Comparison of ENCODE assay signal across 14 cellular contexts in the genomic region with DNA sequence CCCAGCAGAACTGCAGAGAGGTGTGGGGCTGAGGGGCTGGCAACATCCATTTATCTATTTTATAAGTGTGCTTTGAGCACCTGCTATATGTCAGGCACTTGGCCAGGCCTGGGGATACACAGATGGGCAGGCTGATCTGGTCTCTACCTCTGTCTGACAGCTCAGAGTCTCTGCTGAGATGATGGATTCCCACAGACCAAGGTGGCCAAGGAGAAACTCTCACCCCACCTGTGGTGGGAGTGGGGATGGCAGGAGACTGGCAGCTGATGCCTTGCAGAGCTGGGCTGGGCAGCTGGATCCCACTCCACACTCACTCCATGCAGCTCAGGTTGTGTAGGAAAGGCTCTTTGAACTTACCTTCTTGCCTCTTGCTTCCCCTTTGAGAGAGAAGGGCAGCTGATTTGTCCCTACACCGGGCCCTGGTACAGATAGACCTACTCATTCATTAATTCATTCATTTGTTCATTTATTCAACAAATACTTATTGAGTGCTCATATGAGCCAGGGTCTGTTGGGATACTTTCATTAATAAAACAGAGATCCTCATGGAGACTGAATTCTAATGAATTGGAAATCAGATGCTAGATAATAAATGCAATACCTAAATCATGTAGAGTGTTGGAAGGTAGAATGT. TPM values are rescaled to one million over a fixed set of nuclear protein-coding genes. Genes with fewer than 3 reads are reported as not detected.
DNase-seq lines count a peak whose midpoint lies in the region; ATAC-seq and TF ChIP-seq lines count a peak whose summit lies in the region.
"Had no signal": no experiment of that assay in that cellular context is flagged by ENCODE, and none has a peak within 500 bp of the region (broad histone marks: within the 10 kb centered on the region; RNA-seq: fewer than 3 reads in every experiment).

No MANE protein-coding gene starts in this region.

- no peaks in the 10 kb centered on the region for H3K9me3 Mint-ChIP-seq in WTC11
- H3K9me3 Mint-ChIP-seq: activated naive CD4-positive, alpha-beta T cell treated with anti-CD3 and anti-CD28 coated beads, Interleukin-2, amount 50 U/mL, for 24 hours had no signal

- peak; percentile 23; the same call in 1 of the 2 replicates for TF ChIP-seq CTCF in BE2C (IDR thresholded peaks at IDR 0.05; ENCODE audit: low read depth, low read length)
- peak in 2 of 3 experiments; percentile 32 to 34; a peak in 2 of 6 replicates for TF ChIP-seq CTCF in HCT116 (IDR thresholded peaks at IDR 0.05 in 2 of 3, conservative IDR thresholded peaks at IDR 0.05 in 1 of 3; ENCODE audit: borderline replicate concordance in 1 of 3, insufficient read depth in 1 of 3, low read depth in 2 of 3, low read length in 2 of 3)
- no peak for TF ChIP-seq CTCF in WTC11 (IDR thresholded peaks at IDR 0.05)
- TF ChIP-seq CTCF in hepatocyte (IDR thresholded peaks at IDR 0.05; ENCODE audit: poor library complexity), result no peak
- TF ChIP-seq CTCF in colonic mucosa (IDR thresholded peaks at IDR 0.05), result no peak

- POLR2A ChIA-PET in HCT116 (lab: Charles Lee) (no interaction called here), WTC11 (lab: Charles Lee) (interaction anchor here (1.1 kb wide), 1 partner anchor 9 kb away, joined by 3 read pairs; a partner anchor contains a TSS)

- H3K4me1 Mint-ChIP-seq in WTC11, result peaks cover 10% of the 10 kb centered on the region
- H3K4me1 Mint-ChIP-seq: activated naive CD4-positive, alpha-beta T cell treated with anti-CD3 and anti-CD28 coated beads, Interleukin-2, amount 50 U/mL, for 24 hours had no signal

- H3K9ac ChIP-seq in HCT116 (ENCODE audit: low read length) (no peak overlapping the region), colonic mucosa (ENCODE audit: low read depth in 2 of 2, low read length in 2 of 2) (no peak overlapping the region)

- BruUV-seq in HCT116 (replicated peaks; lab: Mats Ljungman, UMichigan), result no TSS peak

- H3K9me2 ChIP-seq in HCT116 (ENCODE audit: insufficient read depth), result no peaks in the 10 kb centered on the region
- H3K9me2 ChIP-seq in hepatocyte (replicated peaks; ENCODE audit: insufficient read depth), result no peaks in the 10 kb centered on the region

- H3K4me1 ChIP-seq in BE2C (peaks cover 13% of the 10 kb centered on the region), HCT116 (ENCODE audit: control insufficient read depth in 1 of 2, insufficient read depth in 2 of 2, low read length in 2 of 2) (peaks cover 0 to 11% of the 10 kb centered on the region in 2 experiments; a peak in 3 of 4 replicates), hepatocyte (ENCODE audit: insufficient read depth) (peaks cover 10% of the 10 kb centered on the region), colonic mucosa (no peaks in the 10 kb centered on the region)

- H3K4me2 ChIP-seq in HCT116 (ENCODE audit: low read length) (no peak overlapping the region), hepatocyte (no peak overlapping the region)

- no peak for TF ChIP-seq RAD21 in HCT116 (IDR thresholded peaks at IDR 0.05; ENCODE audit: low read depth)

- no peak overlapping the region for H3K4me3 Mint-ChIP-seq in WTC11
- H3K4me3 Mint-ChIP-seq: activated naive CD4-positive, alpha-beta T cell treated with anti-CD3 and anti-CD28 coated beads, Interleukin-2, amount 50 U/mL, for 24 hours had no signal

- TF ChIP-seq POLR2A in HCT116 (IDR thresholded peaks at IDR 0.05; ENCODE audit: borderline replicate concordance, extremely low read depth, insufficient read depth, insufficient read length), result no peak

- intact Hi-C loops in HCT116 (cut with micrococcal nuclease) (no loop called here), colonic mucosa (cut with DNase I) (no loop called here)

- H4K20me1 ChIP-seq in HCT116 (ENCODE audit: insufficient read depth), result no peaks in the 10 kb centered on the region
- no peaks in the 10 kb centered on the region for H4K20me1 ChIP-seq in hepatocyte (ENCODE audit: insufficient read depth, poor library complexity, severe bottlenecking)

- H3K36me3 ChIP-seq in BE2C (no peaks in the 10 kb centered on the region), HCT116 (ENCODE audit: control insufficient read depth in 1 of 2, insufficient read depth in 2 of 2, low read length in 2 of 2) (no peaks in the 10 kb centered on the region), hepatocyte (replicated peaks; ENCODE audit: insufficient read depth, low read depth) (no peaks in the 10 kb centered on the region), colonic mucosa (no peaks in the 10 kb centered on the region)

- no peaks in the 10 kb centered on the region for H3K9me3 ChIP-seq in BE2C
- H3K9me3 ChIP-seq in HCT116 (ENCODE audit: control insufficient read depth in 1 of 2, insufficient read depth in 1 of 2, low read depth in 1 of 2, low read length in 2 of 2), result no peaks in the 10 kb centered on the region
- no peaks in the 10 kb centered on the region for H3K9me3 ChIP-seq in hepatocyte (ENCODE audit: low read depth)
- H3K9me3 ChIP-seq in colonic mucosa, result no peaks in the 10 kb centered on the region

- no peaks in the 10 kb centered on the region for H3K36me3 Mint-ChIP-seq in WTC11
- H3K36me3 Mint-ChIP-seq: activated naive CD4-positive, alpha-beta T cell treated with anti-CD3 and anti-CD28 coated beads, Interleukin-2, amount 50 U/mL, for 24 hours had no signal

- H3K4me3 ChIP-seq in BE2C (ENCODE audit: low read depth, low read length) (no peak overlapping the region), HCT116 (replicated peaks in 1 of 2; ENCODE audit: low read depth in 1 of 2, low read length in 2 of 2) (no peak overlapping the region), hepatocyte (no peak overlapping the region), colonic mucosa (no peak overlapping the region)

- ATAC-seq in HCT116, result peak; percentile 88
- peak; percentile 22; the same call in 1 of the 2 replicates for ATAC-seq in WTC11
- ATAC-seq: Right ventricle myocardium inferior had no signal

- H3K27ac ChIP-seq in HCT116 (ENCODE audit: low read depth, low read length) (no peak overlapping the region), hepatocyte (peak overlapping the region; percentile 56), colonic mucosa (no peak overlapping the region)

- 100% methylated on average over 1 of the region's 1 CpG for WGBS in hepatocyte (ENCODE audit: low lambda C conversion rate, missing lambda C conversion rate)

- RAD21 ChIA-PET in HCT116 (lab: Charles Lee; ENCODE audit: low non-redundant PET in 1 of 2, low total read pairs in 2 of 2, uncharacterized antibody in 2 of 2, unreplicated experiment in 2 of 2), result no interaction called here

- H3K27me3 Mint-ChIP-seq in WTC11 (ENCODE audit: low read depth), result no peaks in the 10 kb centered on the region

- H2AFZ ChIP-seq in HCT116 (ENCODE audit: low read depth, low read length, poor library complexity, severe bottlenecking) (no peak overlapping the region), hepatocyte (no peak overlapping the region)

- CTCF ChIA-PET in HCT116 (lab: Charles Lee), result interaction anchor here (1.0 to 1.1 kb wide), 2 partner anchors 10 to 12 kb away, joined by 3 to 4 read pairs; no protein-coding TSS in a partner anchor
- CTCF ChIA-PET in WTC11 (lab: Charles Lee), result interaction anchor here (0.6 to 1.7 kb wide), 9 partner anchors 8 to 176 kb away, joined by 3 to 6 read pairs (median 4); a partner anchor contains a TSS

- DNase-seq in BE2C (peak; percentile 46), HCT116 (ENCODE audit: low read depth, low spot score) (no peak), WTC11 (ENCODE audit: low spot score) (no peak), hepatocyte (ENCODE audit: low spot score) (no peak), colonic mucosa (no peak), ureter (ENCODE audit: low spot score) (no peak), DMS153 treated with DMSO at 0.1 percent for 48 hours (lab: John Stamatoyannopoulos, UW; ENCODE audit: unreplicated experiment) (no peak), T1000 (lab: John Stamatoyannopoulos, UW) (no peak)
- DNase-seq: NCI-H345; stimulated activated CD4-positive, alpha-beta T cell treated with anti-CD3 and anti-CD28 coated beads, Interleukin-4, amount 100 ng/mL, for 4 hours; stimulated activated naive CD8-positive, alpha-beta T cell treated with anti-CD3 and anti-CD28 coated beads, Interleukin-15, Interleukin-2, amounts not matched to agents 100 U/mL and 50 U/mL, for 24 hours; T-helper 9 cell had no signal

- no peak overlapping the region for H3K27ac Mint-ChIP-seq in WTC11
- H3K27ac Mint-ChIP-seq: activated naive CD4-positive, alpha-beta T cell treated with anti-CD3 and anti-CD28 coated beads, Interleukin-2, amount 50 U/mL, for 24 hours had no signal

- H3K79me2 ChIP-seq in HCT116 (ENCODE audit: insufficient read depth, low read length), result no peaks in the 10 kb centered on the region
- no peaks in the 10 kb centered on the region for H3K79me2 ChIP-seq in hepatocyte

- H3K27me3 ChIP-seq in BE2C (no peaks in the 10 kb centered on the region), HCT116 (ENCODE audit: insufficient read depth, low read length) (no peaks in the 10 kb centered on the region), hepatocyte (no peaks in the 10 kb centered on the region), colonic mucosa (no peaks in the 10 kb centered on the region)

TF ChIP-seq in HCT116, 20 proteins besides CTCF, POLR2A, EP300 and RAD21 (continues in another document):
- TF ChIP-seq SP1 (IDR thresholded peaks at IDR 0.05; ENCODE audit: low read depth), result no peak

RNA-seq across cellular contexts. Expression of a gene that starts 9.0 kb away (rescaled TPM):
- polyA plus RNA-seq in BE2C (2012; ENCODE audit: insufficient read depth, insufficient read length, low read depth), result 17.3 TPM
- total RNA-seq in HCT116 (2021; ENCODE audit: unreplicated experiment) (2.8 TPM), WTC11 (2021) (1.8 to 2.7 TPM (median 2.6 TPM) in 3 replicates), hepatocyte (2.3 and 2.4 TPM in 2 replicates), colonic mucosa (1 to 10 TPM in 1 of 2 donors, under 1 TPM in 1; 0.42 to 1.6 TPM), ureter (1.5 TPM)
- 1.2 and 1.9 TPM in 2 replicates for polyA plus RNA-seq in HCT116 (2012)
- 1.6 and 2.0 TPM in 2 replicates for polyA plus RNA-seq in hepatocyte

RNA-seq across cellular contexts. Expression of a gene that starts 39.1 kb away (rescaled TPM):
- not detected for polyA plus RNA-seq in BE2C (2012; ENCODE audit: insufficient read depth, insufficient read length, low read depth)
- total RNA-seq in HCT116 (2021; ENCODE audit: unreplicated experiment), result 0.22 TPM
- polyA plus RNA-seq in HCT116 (2012), result 0.06 and 0.16 TPM in 2 replicates
- not detected in 3 replicates for total RNA-seq in WTC11 (2021)
- not detected in 2 replicates for total RNA-seq in hepatocyte
- 0.70 TPM in 1 of 2 replicates, not detected in the other for polyA plus RNA-seq in hepatocyte
- total RNA-seq in colonic mucosa, result not detected
- total RNA-seq in ureter, result not detected
- total RNA-seq: Right ventricle myocardium inferior had no signal

RNA-seq across cellular contexts. Expression of a gene that starts 50.0 kb away (rescaled TPM):
- not detected for polyA plus RNA-seq in BE2C (2012; ENCODE audit: insufficient read depth, insufficient read length, low read depth)
- total RNA-seq in HCT116 (2021; ENCODE audit: unreplicated experiment) (not detected), WTC11 (2021) (0.24 to 0.41 TPM (median 0.27 TPM) in 3 replicates), hepatocyte (8.4 and 12.8 TPM in 2 replicates), colonic mucosa (1 to 10 TPM in 1 of 2 donors, under 1 TPM in 1; 0.61 to 1.3 TPM), ureter (8.8 TPM)
- polyA plus RNA-seq in HCT116 (2012), result 0.10 and 0.11 TPM in 2 replicates
- 21.8 and 25.3 TPM in 2 replicates for polyA plus RNA-seq in hepatocyte

RNA-seq across cellular contexts. Expression of a gene that starts 50.7 kb away (rescaled TPM):
- not detected for polyA plus RNA-seq in BE2C (2012; ENCODE audit: insufficient read depth, insufficient read length, low read depth)
- total RNA-seq in HCT116 (2021; ENCODE audit: unreplicated experiment) (not detected), WTC11 (2021) (not detected in 3 replicates), hepatocyte (not detected in 2 replicates), colonic mucosa (not detected), ureter (not detected)
- polyA plus RNA-seq in HCT116 (2012), result not detected in 2 replicates
- not detected in 2 replicates for polyA plus RNA-seq in hepatocyte
- total RNA-seq: Right ventricle myocardium inferior had no signal

Comparison
In these comparisons a context has a peak if more than half of its experiments do, and no peak if none do; other contexts are left out.
1. CTCF ChIP-seq: peak in BE2C (single experiment) and HCT116 (2 of 3); none in WTC11 (single experiment), hepatocyte (single experiment) and colonic mucosa (single experiment).